1 cellular context compared by ENCODE assay signal in genomic region chr1:186295980-186296379, GRCh38.
TF ChIP-seq lines count a peak whose summit lies in the region.

Gene PRG4, plus strand, starts transcription at chr1:186296279.

TF ChIP-seq in SK-N-SH treated with all-trans-retinoic acid at 6 μM for 48 hours, 23 proteins besides CTCF, POLR2A, EP300 and RAD21 (continued from another document):
- no peak for TF ChIP-seq TSHZ2 (CRISPR knock-in tag; IDR thresholded peaks at IDR 0.05)
- no peak for TF ChIP-seq ZNF8 (CRISPR knock-in tag; IDR thresholded peaks at IDR 0.05)
- no peak for TF ChIP-seq ZFP3 (CRISPR knock-in tag; IDR thresholded peaks at IDR 0.05)
- no peak for TF ChIP-seq ZFP30 (CRISPR knock-in tag; IDR thresholded peaks at IDR 0.05)
- no peak for TF ChIP-seq BACH2 (CRISPR knock-in tag; IDR thresholded peaks at IDR 0.05; ENCODE audit: borderline replicate concordance)
TF ChIP-seq in SK-N-SH treated with all-trans-retinoic acid at 6 μM for 48 hours: peak in this region for 0.
